In the genomic region with DNA sequence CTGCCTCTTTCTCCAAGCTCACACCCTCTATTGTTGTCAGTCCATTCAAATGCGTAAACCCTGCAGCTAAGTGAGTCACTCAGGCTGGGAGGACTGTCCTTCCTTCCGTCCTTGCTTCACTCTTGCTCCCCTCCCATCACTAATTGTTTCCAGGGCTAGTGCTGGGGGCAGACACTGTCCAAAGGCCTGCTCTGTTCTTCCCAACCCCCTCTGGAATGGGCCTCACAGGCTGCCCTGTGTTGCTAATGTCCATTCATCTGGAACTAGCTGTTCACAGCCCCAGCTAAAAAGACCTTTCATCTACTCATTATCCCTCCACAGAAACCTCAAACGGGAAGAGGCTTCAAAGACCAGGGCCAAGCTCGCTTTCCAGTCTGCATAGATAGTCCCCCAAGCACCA, we compare ENCODE assay signal across 10 cellular contexts. TPM values are rescaled to one million over a fixed set of nuclear protein-coding genes. Genes with fewer than 3 reads are reported as not detected.
DNase-seq lines count a peak whose midpoint lies in the region; ATAC-seq and TF ChIP-seq lines count a peak whose summit lies in the region.
"Had no signal": no experiment of that assay in that cellular context is flagged by ENCODE, and none has a peak within 500 bp of the region (broad histone marks: within the 10 kb centered on the region; RNA-seq: fewer than 3 reads in every experiment).

No MANE protein-coding gene starts in this region.

- H3K36me3 ChIP-seq in kidney epithelial cell (ENCODE audit: control insufficient read depth, insufficient read depth, low read length): no peaks in the 10 kb centered on the region

- DNase-seq in AG09309 (ENCODE audit: low read depth) (peak; percentile 79), HT1080 (ENCODE audit: low read depth) (peak; percentile 86), cardiac fibroblast (ENCODE audit: low read depth in 2 of 2) (peak; percentile 75 to 89), kidney epithelial cell (ENCODE audit: low read depth) (peak; percentile 61)
- DNase-seq: NCI-H226 had no signal

- H3K4me3 ChIP-seq in AG09309 (ENCODE audit: control insufficient read depth, low read depth, low read length) (no peak overlapping the region), cardiac fibroblast (replicated peaks in 1 of 2; ENCODE audit: low read depth in 2 of 2, low read length in 2 of 2) (no peak overlapping the region), kidney epithelial cell (ENCODE audit: low read depth, low read length) (no peak overlapping the region)

- H3K27me3 ChIP-seq in kidney epithelial cell (ENCODE audit: control insufficient read depth, insufficient read depth, low read length): no peaks in the 10 kb centered on the region

- ATAC-seq in GM18520 (IDR thresholded peaks at IDR 0.05; ENCODE audit: unreplicated experiment) (no peak), GM19324 (IDR thresholded peaks at IDR 0.05; ENCODE audit: low FRiP score, unreplicated experiment) (no peak), GM21576 (IDR thresholded peaks at IDR 0.05; ENCODE audit: unreplicated experiment) (no peak), GM18870 (IDR thresholded peaks at IDR 0.05; ENCODE audit: unreplicated experiment) (no peak)
- ATAC-seq: stimulated activated memory B cell treated with anti-CD40 and anti-IgM and Interleukin-4, amounts not matched to agents 10 μg/mL and 1 μg/mL and 100 μg/mL, for 72 hours had no signal

- TF ChIP-seq CTCF in AG09309 (IDR thresholded peaks at IDR 0.05; ENCODE audit: control insufficient read depth, insufficient read depth, low read depth, low read length, missing control alignments): no peak
- no peak for TF ChIP-seq CTCF in cardiac fibroblast (IDR thresholded peaks at IDR 0.05; ENCODE audit: low read depth, low read length)
- TF ChIP-seq CTCF in kidney epithelial cell (IDR thresholded peaks at IDR 0.05; ENCODE audit: insufficient read depth, low read length, poor library complexity, severe bottlenecking): no peak

RNA-seq across cellular contexts. Expression of gene NRP2, which starts 31.9 kb away (rescaled TPM):
- 62.1 and 62.4 TPM in 2 replicates for total RNA-seq in HT1080 (2014; rRNA removed; shearing (Covaris generic))
- polyA plus RNA-seq in HT1080 (2015; cell fraction: cytosol; rRNA removed): 53.2 and 62.4 TPM in 2 replicates
- polyA plus RNA-seq in HT1080 (2015; cell fraction: nucleus; rRNA removed): 229 and 301 TPM in 2 replicates
- total RNA-seq in kidney epithelial cell: 78.6 and 90.2 TPM in 2 replicates
